Comparison of ENCODE assay signal across 1 cellular context in the genomic region with DNA sequence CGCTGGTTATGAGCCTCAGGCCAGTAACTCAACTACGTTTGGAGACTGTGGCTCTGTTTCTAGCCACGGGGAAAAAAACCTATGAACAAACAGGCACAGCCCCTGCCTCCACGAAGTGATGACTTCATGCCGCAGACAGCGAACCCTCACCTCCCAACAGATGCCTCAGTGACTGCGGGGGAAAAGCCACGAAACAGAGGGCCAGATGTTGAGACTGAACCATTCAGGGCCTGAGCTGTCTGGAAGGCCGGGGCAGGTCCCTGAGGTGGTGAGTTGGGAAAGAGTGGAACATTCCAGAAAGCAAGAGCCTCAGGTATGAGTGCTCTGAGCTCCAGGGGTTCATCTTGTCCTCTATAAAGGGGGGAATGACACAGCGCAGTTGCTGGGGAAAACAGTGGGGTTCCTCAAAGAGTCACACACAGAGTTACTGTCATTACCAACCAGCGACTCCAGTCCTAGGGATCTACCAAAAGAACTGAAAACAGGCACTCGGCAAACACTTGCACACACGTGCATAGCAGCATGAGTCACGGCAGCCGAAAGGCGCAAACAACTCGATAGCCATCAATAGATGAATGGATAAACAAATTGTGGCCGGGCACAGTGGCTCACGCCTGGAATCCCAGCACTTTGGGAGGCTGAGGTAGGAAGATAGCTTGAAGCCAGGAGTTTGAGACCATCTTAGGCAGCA.
TF ChIP-seq lines count a peak whose summit lies in the region.

No MANE protein-coding gene starts in this region.

TF ChIP-seq in HEK293, 187 proteins besides CTCF, POLR2A, EP300 and RAD21 (continued from another document):
- TF ChIP-seq, protein P1, sequence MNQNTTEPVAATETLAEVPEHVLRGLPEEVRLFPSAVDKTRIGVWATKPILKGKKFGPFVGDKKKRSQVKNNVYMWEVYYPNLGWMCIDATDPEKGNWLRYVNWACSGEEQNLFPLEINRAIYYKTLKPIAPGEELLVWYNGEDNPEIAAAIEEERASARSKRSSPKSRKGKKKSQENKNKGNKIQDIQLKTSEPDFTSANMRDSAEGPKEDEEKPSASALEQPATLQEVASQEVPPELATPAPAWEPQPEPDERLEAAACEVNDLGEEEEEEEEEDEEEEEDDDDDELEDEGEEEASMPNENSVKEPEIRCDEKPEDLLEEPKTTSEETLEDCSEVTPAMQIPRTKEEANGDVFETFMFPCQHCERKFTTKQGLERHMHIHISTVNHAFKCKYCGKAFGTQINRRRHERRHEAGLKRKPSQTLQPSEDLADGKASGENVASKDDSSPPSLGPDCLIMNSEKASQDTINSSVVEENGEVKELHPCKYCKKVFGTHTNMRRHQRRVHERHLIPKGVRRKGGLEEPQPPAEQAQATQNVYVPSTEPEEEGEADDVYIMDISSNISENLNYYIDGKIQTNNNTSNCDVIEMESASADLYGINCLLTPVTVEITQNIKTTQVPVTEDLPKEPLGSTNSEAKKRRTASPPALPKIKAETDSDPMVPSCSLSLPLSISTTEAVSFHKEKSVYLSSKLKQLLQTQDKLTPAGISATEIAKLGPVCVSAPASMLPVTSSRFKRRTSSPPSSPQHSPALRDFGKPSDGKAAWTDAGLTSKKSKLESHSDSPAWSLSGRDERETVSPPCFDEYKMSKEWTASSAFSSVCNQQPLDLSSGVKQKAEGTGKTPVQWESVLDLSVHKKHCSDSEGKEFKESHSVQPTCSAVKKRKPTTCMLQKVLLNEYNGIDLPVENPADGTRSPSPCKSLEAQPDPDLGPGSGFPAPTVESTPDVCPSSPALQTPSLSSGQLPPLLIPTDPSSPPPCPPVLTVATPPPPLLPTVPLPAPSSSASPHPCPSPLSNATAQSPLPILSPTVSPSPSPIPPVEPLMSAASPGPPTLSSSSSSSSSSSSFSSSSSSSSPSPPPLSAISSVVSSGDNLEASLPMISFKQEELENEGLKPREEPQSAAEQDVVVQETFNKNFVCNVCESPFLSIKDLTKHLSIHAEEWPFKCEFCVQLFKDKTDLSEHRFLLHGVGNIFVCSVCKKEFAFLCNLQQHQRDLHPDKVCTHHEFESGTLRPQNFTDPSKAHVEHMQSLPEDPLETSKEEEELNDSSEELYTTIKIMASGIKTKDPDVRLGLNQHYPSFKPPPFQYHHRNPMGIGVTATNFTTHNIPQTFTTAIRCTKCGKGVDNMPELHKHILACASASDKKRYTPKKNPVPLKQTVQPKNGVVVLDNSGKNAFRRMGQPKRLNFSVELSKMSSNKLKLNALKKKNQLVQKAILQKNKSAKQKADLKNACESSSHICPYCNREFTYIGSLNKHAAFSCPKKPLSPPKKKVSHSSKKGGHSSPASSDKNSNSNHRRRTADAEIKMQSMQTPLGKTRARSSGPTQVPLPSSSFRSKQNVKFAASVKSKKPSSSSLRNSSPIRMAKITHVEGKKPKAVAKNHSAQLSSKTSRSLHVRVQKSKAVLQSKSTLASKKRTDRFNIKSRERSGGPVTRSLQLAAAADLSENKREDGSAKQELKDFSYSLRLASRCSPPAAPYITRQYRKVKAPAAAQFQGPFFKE (tag by site-specific recombination; IDR thresholded peaks at IDR 0.05; ENCODE audit: borderline replicate concordance): no peak
- no peak for TF ChIP-seq GFI1B (tag by site-specific recombination; IDR thresholded peaks at IDR 0.05)
